10 cellular contexts compared by ENCODE assay signal in the genomic region with DNA sequence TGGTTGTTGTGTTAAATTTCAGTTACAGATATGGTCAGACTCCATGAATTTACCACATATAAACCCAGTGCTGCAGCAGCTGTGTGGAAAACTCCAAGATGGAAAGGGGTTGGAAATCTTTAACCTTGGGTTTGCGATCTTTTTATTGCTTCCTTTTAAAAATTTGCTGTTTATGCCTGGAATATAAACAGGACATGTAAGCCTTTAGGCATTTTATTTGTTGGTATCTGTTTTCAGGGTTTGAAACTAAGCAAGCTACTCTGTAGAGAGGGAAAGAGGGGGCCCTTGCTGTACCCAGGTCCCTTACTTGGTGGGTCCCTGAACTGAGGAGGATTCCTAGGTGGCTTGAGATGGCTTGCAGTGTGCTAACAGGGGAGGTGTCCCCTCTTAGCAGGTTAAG. TPM values are rescaled to one million over a fixed set of nuclear protein-coding genes. Genes with fewer than 3 reads are reported as not detected.
DNase-seq lines count a peak whose midpoint lies in the region; ATAC-seq and TF ChIP-seq lines count a peak whose summit lies in the region.
"Had no signal": no experiment of that assay in that cellular context is flagged by ENCODE, and none has a peak within 500 bp of the region (broad histone marks: within the 10 kb centered on the region; RNA-seq: fewer than 3 reads in every experiment).

No MANE protein-coding gene starts in this region.

- no peak for ATAC-seq in HG03460 (IDR thresholded peaks at IDR 0.05; ENCODE audit: unreplicated experiment)

- POLR2A ChIA-PET in activated CD4-positive, alpha-beta memory T cell treated with anti-CD3 and anti-CD28 coated beads for 36 hours (lab: Charles Lee): no interaction called here

- H2AFZ ChIP-seq in Karpas-422 (ENCODE audit: low read length): no peak overlapping the region

- CTCF ChIA-PET in activated CD4-positive, alpha-beta memory T cell treated with anti-CD3 and anti-CD28 coated beads for 36 hours (lab: Charles Lee): interaction anchor here (0.6 kb wide), 1 partner anchor 304 kb away, joined by 3 read pairs; no protein-coding TSS in a partner anchor

- no peak overlapping the region for H3K4me3 Mint-ChIP-seq in activated CD4-positive, alpha-beta memory T cell treated with anti-CD3 and anti-CD28 coated beads for 36 hours

- H3K4me3 ChIP-seq in Karpas-422 (ENCODE audit: low read length): peak overlapping the region; percentile 78
- H3K4me3 ChIP-seq in choroid plexus epithelial cell (ENCODE audit: low read depth, low read length): peak overlapping the region; percentile 0
- H3K4me3 ChIP-seq in mononuclear cell (ENCODE audit: low read length): peak overlapping the region; percentile 25
- peak overlapping the region in 1 of 3 donors; percentile 18 for H3K4me3 ChIP-seq in thyroid gland (replicated peaks in 1 of 3)

- peaks cover 3% of the 10 kb centered on the region for H3K27me3 Mint-ChIP-seq in activated CD4-positive, alpha-beta memory T cell treated with anti-CD3 and anti-CD28 coated beads for 36 hours

- peaks cover 61% of the 10 kb centered on the region for H3K79me2 ChIP-seq in Karpas-422 (ENCODE audit: low read length)

- H3K9me3 Mint-ChIP-seq in activated CD4-positive, alpha-beta memory T cell treated with anti-CD3 and anti-CD28 coated beads for 36 hours: no peaks in the 10 kb centered on the region

- intact Hi-C loops in thyroid gland (cut with DNase I): no loop called here
- intact Hi-C loops in activated CD4-positive, alpha-beta memory T cell treated with anti-CD3 and anti-CD28 coated beads for 36 hours (cut with micrococcal nuclease): no loop called here

- 63 to 83% methylated on average over 1 of the region's 1 CpG for WGBS in thyroid gland, 2 donors

- peak overlapping the region; percentile 87 for H3K9ac ChIP-seq in Karpas-422 (ENCODE audit: low read length)

- H3K4me2 ChIP-seq in Karpas-422 (ENCODE audit: low read depth, low read length, poor library complexity, severe bottlenecking): peak overlapping the region; percentile 97

- peaks cover 86% of the 10 kb centered on the region for H3K4me1 ChIP-seq in Karpas-422 (ENCODE audit: low read length)
- H3K4me1 ChIP-seq in mononuclear cell (ENCODE audit: insufficient read depth, low read length): peaks cover 58% of the 10 kb centered on the region
- H3K4me1 ChIP-seq in thyroid gland: peaks cover 16 to 43% of the 10 kb centered on the region in 2 donors

- DNase-seq in Karpas-422 (no peak), choroid plexus epithelial cell (ENCODE audit: low read depth) (no peak), thyroid gland (no peak), CD1c-positive myeloid dendritic cell (ENCODE audit: extremely low spot score) (no peak)
- no peak for DNase-seq in activated CD4-positive, alpha-beta memory T cell treated with anti-CD3 and anti-CD28 coated beads for 36 hours
- DNase-seq: DND-41, hippocampal formation, nucleus accumbens had no signal

- no peaks in the 10 kb centered on the region for H3K36me3 Mint-ChIP-seq in activated CD4-positive, alpha-beta memory T cell treated with anti-CD3 and anti-CD28 coated beads for 36 hours

- peaks cover 11% of the 10 kb centered on the region for H3K4me1 Mint-ChIP-seq in activated CD4-positive, alpha-beta memory T cell treated with anti-CD3 and anti-CD28 coated beads for 36 hours (ENCODE audit: low read depth)

- H3K27ac Mint-ChIP-seq in activated CD4-positive, alpha-beta memory T cell treated with anti-CD3 and anti-CD28 coated beads for 36 hours: no peak overlapping the region

- no peak for TF ChIP-seq CTCF in choroid plexus epithelial cell (conservative IDR thresholded peaks at IDR 0.05; ENCODE audit: low read depth, low read length)
- TF ChIP-seq CTCF in thyroid gland (IDR thresholded peaks at IDR 0.05): no peak

- H3K9me3 ChIP-seq in Karpas-422 (ENCODE audit: low read length) (no peaks in the 10 kb centered on the region), mononuclear cell (ENCODE audit: low read depth, low read length) (no peaks in the 10 kb centered on the region), thyroid gland (no peaks in the 10 kb centered on the region)

- no peaks in the 10 kb centered on the region for H3K9me2 ChIP-seq in Karpas-422 (replicated peaks; ENCODE audit: insufficient read depth, low read length)

- H4K20me1 ChIP-seq in Karpas-422 (ENCODE audit: insufficient read depth, low read depth, low read length): no peaks in the 10 kb centered on the region; the same call in 1 of the 2 replicates

- H3K36me3 ChIP-seq in Karpas-422 (ENCODE audit: insufficient read depth, low read length): peaks cover 11% of the 10 kb centered on the region; the same call in 1 of the 2 replicates
- no peaks in the 10 kb centered on the region for H3K36me3 ChIP-seq in thyroid gland

- no peak for TF ChIP-seq POLR2A in thyroid gland (IDR thresholded peaks at IDR 0.05)

- H3K27ac ChIP-seq in Karpas-422 (ENCODE audit: low read length) (peak overlapping the region; percentile 99), thyroid gland (peak overlapping the region; percentile 72 to 81 (median 78))

- H3K27me3 ChIP-seq in Karpas-422 (ENCODE audit: low read length) (no peaks in the 10 kb centered on the region), mononuclear cell (ENCODE audit: insufficient read depth, low read length) (no peaks in the 10 kb centered on the region), thyroid gland (no peaks in the 10 kb centered on the region)

RNA-seq across cellular contexts. Expression of a gene that starts 0.8 kb away (rescaled TPM):
- 261 and 285 TPM in 2 replicates for total RNA-seq in Karpas-422 (2014; rRNA removed; shearing (Covaris generic); ENCODE audit: low replicate concordance)
- 6.9 TPM for total RNA-seq in mononuclear cell
- total RNA-seq in thyroid gland: 100 to 1,000 TPM; 108 to 145 (median 111) TPM
- 1 to 10 TPM; 2.9 to 4.1 TPM for total RNA-seq in activated CD4-positive, alpha-beta memory T cell treated with anti-CD3 and anti-CD28 coated beads for 36 hours

Comparison
In these comparisons a context has a peak if more than half of its experiments do, and no peak if none do; other contexts are left out.
1. RNA of a gene that starts 0.8 kb away (total RNA-seq): 261 to 285 TPM in Karpas-422 and 108 to 145 TPM in thyroid gland; 6.9 TPM in mononuclear cell (single experiment) and 2.9 to 4.1 TPM in activated CD4-positive, alpha-beta memory T cell treated with anti-CD3 and anti-CD28 coated beads for 36 hours; every median in the first group is over 10 times any median in the second.